Comparison of ENCODE assay signal across 1 cellular context in genomic region chr15:41230650-41231533, GRCh38.
A peak's percentile ranks its signal among the peaks of the same experiment; 100 is the strongest.
TF ChIP-seq lines count a peak whose summit lies in the region.

Gene CHP1 (plus strand): TSS chr15:41231268. CDS start chr15:41231383, 115 bp downstream.
Gene EXD1 (minus strand): TSS chr15:41230757. CDS start chr15:41226575, 4,182 bp downstream.

TF ChIP-seq in HepG2, 621 proteins besides CTCF, POLR2A, EP300 and RAD21 (continued from another document and continues in another):
- TF ChIP-seq ZNF280D (CRISPR knock-in tag; IDR thresholded peaks at IDR 0.05), result peak; percentile 90
- no peak for TF ChIP-seq NCOA5 (CRISPR knock-in tag; IDR thresholded peaks at IDR 0.05)
- TF ChIP-seq ZNF224 (CRISPR knock-in tag; IDR thresholded peaks at IDR 0.05), result peak; percentile 96
- peak; percentile 81 for TF ChIP-seq ZSCAN22 (CRISPR knock-in tag; IDR thresholded peaks at IDR 0.05)
- TF ChIP-seq HCFC1 (IDR thresholded peaks at IDR 0.05; ENCODE audit: low read depth, low read length), result no peak
- peak; percentile 73; the same call in 1 of the 2 replicates for TF ChIP-seq ZZZ3 (CRISPR knock-in tag; IDR thresholded peaks at IDR 0.05; ENCODE audit: borderline replicate concordance)
- TF ChIP-seq ZNF274 (CRISPR knock-in tag; IDR thresholded peaks at IDR 0.05), result peak; percentile 55
- TF ChIP-seq ZC3H4 (CRISPR knock-in tag; IDR thresholded peaks at IDR 0.05; ENCODE audit: borderline replicate concordance), result no peak
- no peak; the same call in none of the 2 replicates for TF ChIP-seq SP5 (CRISPR knock-in tag; IDR thresholded peaks at IDR 0.05; ENCODE audit: borderline replicate concordance, low read depth)
- TF ChIP-seq ZNF773 (CRISPR knock-in tag; IDR thresholded peaks at IDR 0.05; ENCODE audit: borderline replicate concordance), result 0 out of 2 replicates have a peak, but pooled peaks have one; percentile 25
- peak; percentile 65 for TF ChIP-seq SIN3A (IDR thresholded peaks at IDR 0.05; ENCODE audit: borderline replicate concordance, low read depth, low read length)
- TF ChIP-seq EZH2 (conservative IDR thresholded peaks at IDR 0.05; ENCODE audit: low read depth, low read length), result no peak
- peak; percentile 95 for TF ChIP-seq ZNF510 (CRISPR knock-in tag; IDR thresholded peaks at IDR 0.05; ENCODE audit: low read depth)
- TF ChIP-seq ZNF18 (CRISPR knock-in tag; IDR thresholded peaks at IDR 0.05; ENCODE audit: insufficient replicate concordance), result peak; percentile 90
- no peak for TF ChIP-seq NFE2 (CRISPR knock-in tag; IDR thresholded peaks at IDR 0.05)
- TF ChIP-seq FUBP1 (CRISPR knock-in tag; IDR thresholded peaks at IDR 0.05; ENCODE audit: borderline replicate concordance), result no peak
- peak; percentile 87; the same call in 1 of the 2 replicates for TF ChIP-seq ZNF562 (CRISPR knock-in tag; IDR thresholded peaks at IDR 0.05; ENCODE audit: borderline replicate concordance)
- no peak; the same call in 1 of the 2 replicates for TF ChIP-seq ZNF780A (CRISPR knock-in tag; IDR thresholded peaks at IDR 0.05)
- no peak for TF ChIP-seq SMARCC2 (IDR thresholded peaks at IDR 0.05)
- no peak for TF ChIP-seq CENPBD1 (CRISPR knock-in tag; IDR thresholded peaks at IDR 0.05; ENCODE audit: borderline replicate concordance, low read depth)
- peak; percentile 52; the same call in 1 of the 2 replicates for TF ChIP-seq ZHX1 (CRISPR knock-in tag; IDR thresholded peaks at IDR 0.05; ENCODE audit: low read depth)
- TF ChIP-seq ZFP90 (CRISPR knock-in tag; IDR thresholded peaks at IDR 0.05; ENCODE audit: borderline replicate concordance), result peak; percentile 57; the same call in 1 of the 2 replicates
- TF ChIP-seq ZNF281 (CRISPR knock-in tag; IDR thresholded peaks at IDR 0.05; ENCODE audit: borderline replicate concordance), result peak; percentile 68; the same call in 1 of the 2 replicates
- no peak for TF ChIP-seq ATRX (CRISPR knock-in tag; IDR thresholded peaks at IDR 0.05; ENCODE audit: borderline replicate concordance)
- TF ChIP-seq KDM3A (CRISPR knock-in tag; IDR thresholded peaks at IDR 0.05; ENCODE audit: low read depth), result peak; percentile 82; the same call in 1 of the 2 replicates
- TF ChIP-seq ZBTB7B (CRISPR knock-in tag; IDR thresholded peaks at IDR 0.05), result peak; percentile 29
- TF ChIP-seq DBP (CRISPR knock-in tag; IDR thresholded peaks at IDR 0.05; ENCODE audit: not compliant biosample characterization), result no peak
- TF ChIP-seq ZNF740 (CRISPR knock-in tag; IDR thresholded peaks at IDR 0.05), result peak; percentile 88; the same call in 1 of the 2 replicates
- TF ChIP-seq THAP11 (CRISPR knock-in tag; IDR thresholded peaks at IDR 0.05), result peak; percentile 81
- TF ChIP-seq HMGXB4 (CRISPR knock-in tag; IDR thresholded peaks at IDR 0.05; ENCODE audit: borderline replicate concordance in 1 of 2, low read depth in 1 of 2), result peak; percentile 78 to 87
- TF ChIP-seq MTA1 (CRISPR knock-in tag; IDR thresholded peaks at IDR 0.05; ENCODE audit: borderline replicate concordance), result peak; percentile 82; the same call in 1 of the 2 replicates
- TF ChIP-seq ZNF142 (CRISPR knock-in tag; IDR thresholded peaks at IDR 0.05), result peak; percentile 80
- TF ChIP-seq ADNP (CRISPR knock-in tag; IDR thresholded peaks at IDR 0.05), result no peak
